In the genomic region with DNA sequence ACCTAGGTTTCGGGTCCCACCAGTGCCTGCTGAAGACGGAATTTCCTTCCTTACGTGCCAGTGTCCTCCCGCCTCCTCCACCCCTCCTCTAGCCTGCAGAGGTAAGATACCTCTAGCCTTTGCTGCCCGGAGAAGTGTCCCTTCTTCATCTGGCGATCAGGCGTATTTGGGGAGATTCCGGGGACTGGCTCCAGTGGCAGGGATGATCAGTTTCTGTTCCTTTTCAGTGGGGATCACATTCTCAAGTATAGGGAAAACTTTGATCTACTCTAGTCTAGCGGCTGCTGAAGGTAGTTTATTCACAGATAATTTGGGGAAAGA, we compare ENCODE assay signal across 8 cellular contexts. TPM values are rescaled to one million over a fixed set of nuclear protein-coding genes. Genes with fewer than 3 reads are reported as not detected.
DNase-seq lines count a peak whose midpoint lies in the region; ATAC-seq and TF ChIP-seq lines count a peak whose summit lies in the region.

No MANE protein-coding gene starts in this region.

- H3K4me1 ChIP-seq in Loucy (ENCODE audit: insufficient read depth, low read length, poor library complexity, severe bottlenecking): peaks cover 52% of the 10 kb centered on the region
- peaks cover 25 to 53% of the 10 kb centered on the region in 2 donors for H3K4me1 ChIP-seq in left lung
- peaks cover 7 to 32% of the 10 kb centered on the region in 2 donors for H3K4me1 ChIP-seq in thyroid gland

- H3K4me3 ChIP-seq in Loucy (ENCODE audit: low read length, poor library complexity, severe bottlenecking): peak overlapping the region; percentile 76
- peak overlapping the region; percentile 88 for H3K4me3 ChIP-seq in astrocyte of the spinal cord (ENCODE audit: low read depth, low read length)
- H3K4me3 ChIP-seq in left lung: peak overlapping the region; percentile 99
- H3K4me3 ChIP-seq in thyroid gland (replicated peaks in 1 of 3): peak overlapping the region; percentile 87 to 97 (median 88)

- peaks cover 46% of the 10 kb centered on the region for H4K20me1 ChIP-seq in Loucy (ENCODE audit: insufficient read depth, low read length, poor library complexity, severe bottlenecking)

- H3K36me3 ChIP-seq in Loucy (ENCODE audit: insufficient read depth, low read length) (no peaks in the 10 kb centered on the region), left lung (no peaks in the 10 kb centered on the region), thyroid gland (no peaks in the 10 kb centered on the region)

- in situ Hi-C loops in astrocyte of the spinal cord (cut with HindIII; ENCODE audit: low sequenced_read_pairs): no loop called here

- H2AFZ ChIP-seq in Loucy (ENCODE audit: low read length): peak overlapping the region; percentile 87; the same call in 1 of the 2 replicates

- no peaks in the 10 kb centered on the region for H3K9me3 ChIP-seq in Loucy (ENCODE audit: insufficient read depth, low read depth, low read length)
- H3K9me3 ChIP-seq in left lung: no peaks in the 10 kb centered on the region
- H3K9me3 ChIP-seq in thyroid gland: no peaks in the 10 kb centered on the region

- DNase-seq in activated CD8-positive, alpha-beta memory T cell treated with anti-CD3 and anti-CD28 coated beads, Interleukin-2, amount 10 ng/mL, durations not matched to agents 7 days and 5 days: no peak
- DNase-seq in activated CD8-positive, alpha-beta memory T cell treated with anti-CD3 and anti-CD28 coated beads for 24 hours: no peak
- no peak for DNase-seq in astrocyte of the spinal cord (ENCODE audit: low read depth, low spot score)
- peak in 1 of 2 donors; percentile 57 for DNase-seq in left lung
- DNase-seq in thyroid gland: no peak
- no peak for DNase-seq in midbrain (lab: John Stamatoyannopoulos, UW)
- no peak for DNase-seq in stimulated activated CD4-positive, alpha-beta T cell treated with anti-CD3 and anti-CD28 coated beads, Interleukin-4, amount 100 ng/mL, for 4 hours

- H3F3A ChIP-seq in Loucy (ENCODE audit: low read depth): peaks cover under 1% of the 10 kb centered on the region; the same call in 1 of the 2 replicates

- H3K27me3 Mint-ChIP-seq in activated CD8-positive, alpha-beta memory T cell treated with anti-CD3 and anti-CD28 coated beads, Interleukin-2, amount 10 ng/mL, durations not matched to agents 7 days and 5 days: no peaks in the 10 kb centered on the region

- no peaks in the 10 kb centered on the region for H3K9me2 ChIP-seq in Loucy (replicated peaks; ENCODE audit: low read depth, low read length)

- ATAC-seq in activated CD8-positive, alpha-beta memory T cell treated with anti-CD3 and anti-CD28 coated beads, Interleukin-2, amount 10 ng/mL, durations not matched to agents 7 days and 5 days: no peak
- peak; percentile 21 for ATAC-seq in left lung

- peaks cover 41% of the 10 kb centered on the region for H3K4me1 Mint-ChIP-seq in activated CD8-positive, alpha-beta memory T cell treated with anti-CD3 and anti-CD28 coated beads, Interleukin-2, amount 10 ng/mL, durations not matched to agents 7 days and 5 days

- no peaks in the 10 kb centered on the region for H3K9me3 Mint-ChIP-seq in activated CD8-positive, alpha-beta memory T cell treated with anti-CD3 and anti-CD28 coated beads, Interleukin-2, amount 10 ng/mL, durations not matched to agents 7 days and 5 days (ENCODE audit: low read depth)

- H3K4me3 Mint-ChIP-seq in activated CD8-positive, alpha-beta memory T cell treated with anti-CD3 and anti-CD28 coated beads, Interleukin-2, amount 10 ng/mL, durations not matched to agents 7 days and 5 days: peak overlapping the region; percentile 80

- H3K36me3 Mint-ChIP-seq in activated CD8-positive, alpha-beta memory T cell treated with anti-CD3 and anti-CD28 coated beads, Interleukin-2, amount 10 ng/mL, durations not matched to agents 7 days and 5 days: peaks cover 1% of the 10 kb centered on the region

- peak overlapping the region; percentile 85 for H3K27ac Mint-ChIP-seq in activated CD8-positive, alpha-beta memory T cell treated with anti-CD3 and anti-CD28 coated beads, Interleukin-2, amount 10 ng/mL, durations not matched to agents 7 days and 5 days

- peak overlapping the region; percentile 95 for H3K9ac ChIP-seq in Loucy (ENCODE audit: low read depth, low read length, poor library complexity, severe bottlenecking)

- peaks cover 57% of the 10 kb centered on the region for H3K79me2 ChIP-seq in Loucy (ENCODE audit: insufficient read depth, low read length)

- TF ChIP-seq CTCF in Loucy (conservative IDR thresholded peaks at IDR 0.05; ENCODE audit: low read length) (no peak), astrocyte of the spinal cord (IDR thresholded peaks at IDR 0.05; ENCODE audit: low read depth, low read length) (no peak), left lung (IDR thresholded peaks at IDR 0.05) (no peak), thyroid gland (IDR thresholded peaks at IDR 0.05) (peak in 1 of 6 experiments; percentile 11)

- intact Hi-C loops in left lung (cut with DNase I): no loop called here
- intact Hi-C loops in thyroid gland (cut with DNase I): no loop called here

- H3K27me3 ChIP-seq in Loucy (ENCODE audit: insufficient read depth, low read length, poor library complexity, severe bottlenecking): no peaks in the 10 kb centered on the region
- no peaks in the 10 kb centered on the region for H3K27me3 ChIP-seq in left lung
- no peaks in the 10 kb centered on the region for H3K27me3 ChIP-seq in thyroid gland

- TF ChIP-seq POLR2A in thyroid gland (IDR thresholded peaks at IDR 0.05): no peak

- peak overlapping the region; percentile 99 for H3K4me2 ChIP-seq in Loucy (ENCODE audit: low read depth, low read length, poor library complexity, severe bottlenecking)

- H3K27ac ChIP-seq in left lung: peak overlapping the region; percentile 98
- H3K27ac ChIP-seq in thyroid gland: peak overlapping the region; percentile 84 to 97 (median 94)

- CTCF ChIA-PET in activated CD8-positive, alpha-beta memory T cell treated with anti-CD3 and anti-CD28 coated beads, Interleukin-2, amount 10 ng/mL, durations not matched to agents 7 days and 5 days (lab: Charles Lee): interaction anchor here (0.6 to 0.9 kb wide), 3 partner anchors 18 to 97 kb away, joined by 3 read pairs; no protein-coding TSS in a partner anchor

- WGBS in thyroid gland, 2 donors: 0 to 2% methylated on average over 9 of the region's 9 CpGs

RNA-seq across cellular contexts. Expression of a gene that starts 0.7 kb away (rescaled TPM):
- 10 to 100 TPM; 50.7 to 61.7 TPM for total RNA-seq in activated CD8-positive, alpha-beta memory T cell treated with anti-CD3 and anti-CD28 coated beads, Interleukin-2, amount 10 ng/mL, durations not matched to agents 7 days and 5 days
- total RNA-seq in left lung (10 to 100 TPM; 37.9 to 53.5 TPM), thyroid gland (10 to 100 TPM; 58.3 to 78.1 (median 65.2) TPM)
